ENCODE assay signal across 8 cellular contexts in the genomic region with DNA sequence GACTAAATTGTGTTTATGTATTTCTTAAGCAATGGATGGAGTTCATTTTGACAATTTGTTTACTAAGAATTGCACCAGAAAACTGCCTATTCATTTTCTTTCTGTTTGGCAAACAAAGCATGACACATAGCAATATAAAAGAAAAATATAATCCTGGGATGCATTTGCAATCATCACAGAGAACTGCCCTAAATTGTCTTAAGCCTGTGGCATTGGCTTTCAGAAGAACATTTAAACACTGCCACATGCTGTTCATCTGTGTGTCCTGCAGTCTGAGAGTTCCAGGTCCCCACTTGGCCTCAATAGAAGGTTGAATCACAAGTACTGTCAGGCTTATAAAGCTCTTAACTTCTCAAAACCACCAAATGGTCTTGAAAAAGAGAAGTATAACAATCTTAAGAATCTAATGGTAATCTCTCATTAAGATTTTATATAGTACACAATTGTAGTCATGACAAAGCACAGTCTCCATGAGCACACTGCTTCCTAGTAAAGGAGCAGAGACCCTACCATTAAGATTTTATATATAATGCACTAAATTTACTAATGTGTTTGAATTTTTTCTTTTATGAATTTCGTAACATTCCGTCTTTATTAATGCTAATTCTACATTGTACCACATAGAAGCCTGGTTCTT. TPM values are rescaled to one million over a fixed set of nuclear protein-coding genes. Genes with fewer than 3 reads are reported as not detected.
DNase-seq lines count a peak whose midpoint lies in the region; ATAC-seq and TF ChIP-seq lines count a peak whose summit lies in the region.

No MANE protein-coding gene starts in this region.

- H3K79me2 ChIP-seq in neural cell (replicated peaks; ENCODE audit: insufficient read depth, low read length), result no peaks in the 10 kb centered on the region

- H3K4me2 ChIP-seq in neural cell (ENCODE audit: low read length), result no peak overlapping the region

- H3K27me3 Mint-ChIP-seq in activated CD8-positive, alpha-beta T cell treated with anti-CD3 and anti-CD28 coated beads, Interleukin-2, amount 10 ng/mL, durations not matched to agents 7 days and 5 days (ENCODE audit: low read depth), result no peaks in the 10 kb centered on the region

- no peaks in the 10 kb centered on the region for H3K36me3 ChIP-seq in BE2C
- H3K36me3 ChIP-seq in neural cell (ENCODE audit: insufficient read depth, low read length), result no peaks in the 10 kb centered on the region

- H3K27me3 ChIP-seq in BE2C (no peaks in the 10 kb centered on the region), neural cell (ENCODE audit: insufficient read depth, low read depth, low read length) (no peaks in the 10 kb centered on the region)

- H2AFZ ChIP-seq in neural cell (ENCODE audit: low read depth, low read length), result no peak overlapping the region

- H3K4me1 ChIP-seq in BE2C, result peaks cover 7% of the 10 kb centered on the region; the same call in 1 of the 2 replicates

- no peak for TF ChIP-seq EP300 in neural cell (conservative IDR thresholded peaks at IDR 0.05; ENCODE audit: poor library complexity, severe bottlenecking)

- ATAC-seq in GM18511 (IDR thresholded peaks at IDR 0.05; ENCODE audit: unreplicated experiment), result peak; percentile 67
- ATAC-seq in HG03135 (IDR thresholded peaks at IDR 0.05; ENCODE audit: unreplicated experiment), result peak; percentile 78
- peak; percentile 79 for ATAC-seq in activated CD8-positive, alpha-beta T cell treated with anti-CD3 and anti-CD28 coated beads, Interleukin-2, amount 10 ng/mL, durations not matched to agents 7 days and 5 days
- no peak for ATAC-seq in HG02938 (IDR thresholded peaks at IDR 0.05; ENCODE audit: unreplicated experiment)

- H3K9ac ChIP-seq in neural cell (ENCODE audit: low read length), result no peak overlapping the region

- peak; percentile 88 for TF ChIP-seq RAD21 in neural cell (conservative IDR thresholded peaks at IDR 0.05)

- no peaks in the 10 kb centered on the region for H3K9me2 ChIP-seq in neural cell (ENCODE audit: insufficient read depth, low read length)

- no peak overlapping the region for H3K4me3 Mint-ChIP-seq in activated CD8-positive, alpha-beta T cell treated with anti-CD3 and anti-CD28 coated beads, Interleukin-2, amount 10 ng/mL, durations not matched to agents 7 days and 5 days

- H3K36me3 Mint-ChIP-seq in activated CD8-positive, alpha-beta T cell treated with anti-CD3 and anti-CD28 coated beads, Interleukin-2, amount 10 ng/mL, durations not matched to agents 7 days and 5 days (ENCODE audit: low read depth), result no peaks in the 10 kb centered on the region

- POLR2A ChIA-PET in activated CD8-positive, alpha-beta T cell treated with anti-CD3 and anti-CD28 coated beads, Interleukin-2, amount 10 ng/mL, durations not matched to agents 7 days and 5 days (lab: Charles Lee), result no interaction called here

- DNase-seq in BE2C, result peak; percentile 39
- peak; percentile 81 for DNase-seq in NCI-H69 (lab: John Stamatoyannopoulos, UW)
- DNase-seq in activated CD8-positive, alpha-beta T cell treated with anti-CD3 and anti-CD28 coated beads, Interleukin-2, amount 10 ng/mL, durations not matched to agents 7 days and 5 days, result peak; percentile 64
- DNase-seq in fibroblast of peridontal ligament (ENCODE audit: extremely low read depth), result peak; percentile 94

- CTCF ChIA-PET in activated CD8-positive, alpha-beta T cell treated with anti-CD3 and anti-CD28 coated beads, Interleukin-2, amount 10 ng/mL, durations not matched to agents 7 days and 5 days (lab: Charles Lee), result interaction anchor here (0.6 to 7.4 kb wide), 28 partner anchors 10 to 735 kb away, joined by 3 to 55 read pairs (median 4); partner anchors contain the start of genes ATAD1, KLLN, PTEN and RNLS

- H3K9me3 Mint-ChIP-seq in activated CD8-positive, alpha-beta T cell treated with anti-CD3 and anti-CD28 coated beads, Interleukin-2, amount 10 ng/mL, durations not matched to agents 7 days and 5 days (ENCODE audit: insufficient read depth), result no peaks in the 10 kb centered on the region

- H3K4me3 ChIP-seq in BE2C (ENCODE audit: low read depth, low read length) (no peak overlapping the region), neural cell (ENCODE audit: low read length) (no peak overlapping the region)

- no peaks in the 10 kb centered on the region for H3K4me1 Mint-ChIP-seq in activated CD8-positive, alpha-beta T cell treated with anti-CD3 and anti-CD28 coated beads, Interleukin-2, amount 10 ng/mL, durations not matched to agents 7 days and 5 days (ENCODE audit: low read depth)

- H3K27ac Mint-ChIP-seq in activated CD8-positive, alpha-beta T cell treated with anti-CD3 and anti-CD28 coated beads, Interleukin-2, amount 10 ng/mL, durations not matched to agents 7 days and 5 days, result no peak overlapping the region

- H3F3A ChIP-seq in neural cell (ENCODE audit: insufficient read depth, low read length, poor library complexity, severe bottlenecking), result no peaks in the 10 kb centered on the region

- H3K9me3 ChIP-seq in BE2C, result no peaks in the 10 kb centered on the region
- no peaks in the 10 kb centered on the region for H3K9me3 ChIP-seq in neural cell (ENCODE audit: low read length)

- peak; percentile 87 for TF ChIP-seq CTCF in BE2C (IDR thresholded peaks at IDR 0.05; ENCODE audit: low read depth, low read length)
- peak; percentile 87 for TF ChIP-seq CTCF in neural cell (IDR thresholded peaks at IDR 0.05; ENCODE audit: poor library complexity, severe bottlenecking)

- no peaks in the 10 kb centered on the region for H4K20me1 ChIP-seq in neural cell (ENCODE audit: insufficient read depth)

- H3K27ac ChIP-seq in neural cell (ENCODE audit: low read length), result no peak overlapping the region

TF ChIP-seq in neural cell, 6 proteins besides CTCF, POLR2A, EP300 and RAD21:
- TF ChIP-seq SMC3 (conservative IDR thresholded peaks at IDR 0.05; ENCODE audit: poor library complexity) (peak; percentile 94), EZH2 (IDR thresholded peaks at IDR 0.05; ENCODE audit: borderline replicate concordance, insufficient read depth, low read length, poor library complexity, severe bottlenecking) (no peak)

RNA-seq across cellular contexts. Expression of gene RNLS, which starts 29.9 kb away (rescaled TPM):
- 5.1 TPM for polyA plus RNA-seq in BE2C (2012; ENCODE audit: insufficient read depth, insufficient read length, low read depth)
- 1 to 10 TPM; 2.5 to 3.3 TPM for total RNA-seq in activated CD8-positive, alpha-beta T cell treated with anti-CD3 and anti-CD28 coated beads, Interleukin-2, amount 10 ng/mL, durations not matched to agents 7 days and 5 days
- 0.20 and 0.66 TPM in 2 replicates for polyA plus RNA-seq in neural cell
- 0.93 and 0.97 TPM in 2 replicates for polyA minus RNA-seq in neural cell

RNA-seq across cellular contexts. Expression of gene LIPJ, which starts 33.3 kb away (rescaled TPM):
- 0.29 TPM for polyA plus RNA-seq in BE2C (2012; ENCODE audit: insufficient read depth, insufficient read length, low read depth)
- total RNA-seq in activated CD8-positive, alpha-beta T cell treated with anti-CD3 and anti-CD28 coated beads, Interleukin-2, amount 10 ng/mL, durations not matched to agents 7 days and 5 days, result not detected
- 0.15 and 0.16 TPM in 2 replicates for polyA plus RNA-seq in neural cell
- polyA minus RNA-seq in neural cell, result 0.12 and 0.24 TPM in 2 replicates

Comparison
In these comparisons a context has a peak if more than half of its experiments do, and no peak if none do; other contexts are left out.
1. DNase-seq: peak in every context shown above with its lines; median percentile 94 in fibroblast of peridontal ligament; 81 in NCI-H69; 64 in activated CD8-positive, alpha-beta T cell treated with anti-CD3 and anti-CD28 coated beads, Interleukin-2, amount 10 ng/mL, durations not matched to agents 7 days and 5 days; 39 in BE2C.